In the genomic region with DNA sequence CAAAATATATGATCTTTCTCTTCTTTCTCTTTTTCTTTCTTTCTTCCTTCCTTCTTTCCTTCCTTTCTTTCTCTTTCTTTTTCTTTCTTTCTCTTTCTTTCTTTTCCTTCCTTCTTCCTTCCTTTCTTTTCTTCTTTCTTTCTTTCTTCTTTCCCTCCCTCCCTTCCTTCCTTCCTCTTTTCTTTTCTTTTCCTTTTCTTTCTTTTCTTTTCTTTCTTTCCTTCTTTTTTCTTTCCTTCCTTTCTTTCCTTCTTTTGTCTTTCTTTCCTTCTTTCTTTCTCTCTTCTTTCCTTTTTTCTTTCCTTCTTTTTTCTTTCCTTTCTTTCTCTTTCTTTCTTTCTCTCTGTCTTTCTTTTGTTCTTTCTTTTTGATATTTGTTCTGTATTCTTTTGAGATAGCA, we compare ENCODE assay signal across 36 cellular contexts.
"Had no signal": no experiment of that assay in that cellular context is flagged by ENCODE, and none has a peak within 500 bp of the region (broad histone marks: within the 10 kb centered on the region; RNA-seq: fewer than 3 reads in every experiment).

No MANE protein-coding gene starts in this region.

- H3K36me3 Mint-ChIP-seq: activated CD4-positive, alpha-beta memory T cell treated with anti-CD3 and anti-CD28 coated beads for 36 hours; activated CD8-positive, alpha-beta memory T cell treated with anti-CD3 and anti-CD28 coated beads, Interleukin-2, amount 10 ng/mL, durations not matched to agents 7 days and 5 days; activated naive CD8-positive, alpha-beta T cell had no signal

- DNase-seq: activated CD4-positive, alpha-beta memory T cell treated with anti-CD3 and anti-CD28 coated beads for 36 hours; activated CD4-positive, alpha-beta T cell treated with anti-CD3 and anti-CD28 coated beads for 36 hours; activated CD4-positive, alpha-beta T cell treated with anti-CD3 and anti-CD28 coated beads, Interleukin-2, amount 10 ng/mL, durations not matched to agents 24 days and 14 days; activated CD4-positive, CD25-positive, alpha-beta regulatory T cell; activated CD4-positive, CD25-positive, alpha-beta regulatory T cell treated with anti-CD3 and anti-CD28 coated beads, Interleukin-2, amount 50 U/mL, for 72 hours; activated CD8-positive, alpha-beta memory T cell treated with anti-CD3 and anti-CD28 coated beads, Interleukin-2, amount 10 ng/mL, durations not matched to agents 7 days and 5 days; activated CD8-positive, alpha-beta memory T cell treated with anti-CD3 and anti-CD28 coated beads, Interleukin-2, amount 50 U/mL, for 4 hours; activated CD8-positive, alpha-beta T cell treated with anti-CD3 and anti-CD28 coated beads, Interleukin-2, amount 10 ng/mL, durations not matched to agents 7 days and 5 days; activated effector memory CD4-positive, alpha-beta T cell treated with Interleukin-2 at 50 U/mL for 16 hours; activated gamma-delta T cell treated with Interleukin-2 at 50 U/mL for 16 hours; activated naive CD4-positive, alpha-beta T cell treated with anti-CD3 and anti-CD28 coated beads, Interleukin-2, amount 50 U/mL, for 16 hours; activated naive CD4-positive, alpha-beta T cell treated with Interleukin-2 at 50 U/mL for 16 hours; activated T-cell treated with anti-CD3 and anti-CD28 coated beads, Interleukin-2, amount 50 U/mL, for 24 hours; amniotic stem cell; anterior cingulate cortex; brain microvascular endothelial cell; dorsolateral prefrontal cortex; effector memory CD4-positive, alpha-beta T cell; endodermal cell; foreskin fibroblast; glutamatergic neuron; heart left ventricle; T-helper 1 cell; T-helper 17 cell; T1000; WERI-Rb-1 had no signal

- H3K27me3 ChIP-seq: brain microvascular endothelial cell, dorsolateral prefrontal cortex, heart left ventricle had no signal

- H3K27me3 Mint-ChIP-seq: activated CD4-positive, alpha-beta memory T cell treated with anti-CD3 and anti-CD28 coated beads for 36 hours; activated CD4-positive, alpha-beta T cell treated with anti-CD3 and anti-CD28 coated beads for 36 hours; activated CD4-positive, alpha-beta T cell treated with anti-CD3 and anti-CD28 coated beads, Interleukin-2, amount 10 ng/mL, durations not matched to agents 24 days and 14 days; activated CD8-positive, alpha-beta memory T cell treated with anti-CD3 and anti-CD28 coated beads, Interleukin-2, amount 10 ng/mL, durations not matched to agents 7 days and 5 days; activated naive CD8-positive, alpha-beta T cell; activated T-cell treated with anti-CD3 and anti-CD28 coated beads, Interleukin-2, amount 50 U/mL, for 24 hours; activated T-helper 17 cell treated with anti-CD3 and anti-CD28 coated beads, Interleukin-2, amount 50 U/mL, for 72 hours; central memory CD8-positive, alpha-beta T cell; dendritic cell treated with granulocyte-macrophage colony-stimulating factor and Interleukin-4, amounts not matched to agents 40 ng/mL and 50 ng/mL, for 4 days; T-helper 17 cell had no signal

- H3K9me3 Mint-ChIP-seq: endodermal cell had no signal

- H3K36me3 ChIP-seq: brain microvascular endothelial cell, heart left ventricle, WERI-Rb-1 had no signal

- ATAC-seq: activated CD4-positive, alpha-beta T cell treated with anti-CD3 and anti-CD28 coated beads for 36 hours; activated CD8-positive, alpha-beta memory T cell treated with anti-CD3 and anti-CD28 coated beads, Interleukin-2, amount 10 ng/mL, durations not matched to agents 7 days and 5 days; activated CD8-positive, alpha-beta T cell treated with anti-CD3 and anti-CD28 coated beads, Interleukin-2, amount 10 ng/mL, durations not matched to agents 7 days and 5 days; activated T-helper 17 cell treated with anti-CD3 and anti-CD28 coated beads, Interleukin-2, amount 50 U/mL, for 72 hours; esophagus mucosa; heart left ventricle; T-helper 17 cell had no signal

- H3K4me1 Mint-ChIP-seq: activated CD4-positive, alpha-beta T cell treated with anti-CD3 and anti-CD28 coated beads for 36 hours; activated CD4-positive, alpha-beta T cell treated with anti-CD3 and anti-CD28 coated beads, Interleukin-2, amount 10 ng/mL, durations not matched to agents 24 days and 14 days; activated CD8-positive, alpha-beta memory T cell treated with anti-CD3 and anti-CD28 coated beads, Interleukin-2, amount 10 ng/mL, durations not matched to agents 7 days and 5 days; activated T-helper 17 cell treated with anti-CD3 and anti-CD28 coated beads, Interleukin-2, amount 50 U/mL, for 72 hours; central memory CD8-positive, alpha-beta T cell; endodermal cell; T-helper 17 cell had no signal

- FAIRE-seq: astrocyte, bronchial epithelial cell, frontal cortex had no signal

- H3K4me3 Mint-ChIP-seq: activated CD4-positive, alpha-beta memory T cell treated with anti-CD3 and anti-CD28 coated beads for 36 hours; activated CD4-positive, alpha-beta T cell treated with anti-CD3 and anti-CD28 coated beads for 36 hours; activated CD4-positive, alpha-beta T cell treated with anti-CD3 and anti-CD28 coated beads, Interleukin-2, amount 10 ng/mL, durations not matched to agents 24 days and 14 days; activated CD8-positive, alpha-beta memory T cell treated with anti-CD3 and anti-CD28 coated beads, Interleukin-2, amount 10 ng/mL, durations not matched to agents 7 days and 5 days; activated CD8-positive, alpha-beta T cell treated with anti-CD3 and anti-CD28 coated beads, Interleukin-2, amount 10 ng/mL, durations not matched to agents 7 days and 5 days; activated naive CD8-positive, alpha-beta T cell; activated T-cell treated with anti-CD3 and anti-CD28 coated beads, Interleukin-2, amount 50 U/mL, for 24 hours; activated T-helper 17 cell treated with anti-CD3 and anti-CD28 coated beads, Interleukin-2, amount 50 U/mL, for 72 hours; central memory CD8-positive, alpha-beta T cell; dendritic cell treated with granulocyte-macrophage colony-stimulating factor and Interleukin-4, amounts not matched to agents 40 ng/mL and 50 ng/mL, for 4 days; endodermal cell; T-helper 17 cell; T-helper 2 cell treated with Interferon-gamma antibody and Interleukin-4, amounts not matched to agents 5 μg/mL and 100 μg/mL, for 36 hours had no signal

- H3K4me1 ChIP-seq: heart left ventricle had no signal

- H3K4me3 ChIP-seq: coronary artery, dorsolateral prefrontal cortex, heart left ventricle had no signal

- H3K9me3 ChIP-seq: heart left ventricle had no signal

- H3K27ac Mint-ChIP-seq: activated CD4-positive, alpha-beta memory T cell treated with anti-CD3 and anti-CD28 coated beads for 36 hours; activated CD4-positive, alpha-beta T cell treated with anti-CD3 and anti-CD28 coated beads for 36 hours; activated CD4-positive, alpha-beta T cell treated with anti-CD3 and anti-CD28 coated beads, Interleukin-2, amount 10 ng/mL, durations not matched to agents 24 days and 14 days; activated CD8-positive, alpha-beta memory T cell treated with anti-CD3 and anti-CD28 coated beads, Interleukin-2, amount 10 ng/mL, durations not matched to agents 7 days and 5 days; activated CD8-positive, alpha-beta T cell treated with anti-CD3 and anti-CD28 coated beads, Interleukin-2, amount 10 ng/mL, durations not matched to agents 7 days and 5 days; activated naive CD8-positive, alpha-beta T cell; activated T-cell treated with anti-CD3 and anti-CD28 coated beads, Interleukin-2, amount 50 U/mL, for 24 hours; activated T-helper 17 cell treated with anti-CD3 and anti-CD28 coated beads, Interleukin-2, amount 50 U/mL, for 72 hours; dendritic cell treated with granulocyte-macrophage colony-stimulating factor and Interleukin-4, amounts not matched to agents 40 ng/mL and 50 ng/mL, for 4 days; endodermal cell; T-helper 17 cell; T-helper 2 cell treated with Interferon-gamma antibody and Interleukin-4, amounts not matched to agents 5 μg/mL and 100 μg/mL, for 36 hours had no signal

- H3K27ac ChIP-seq: brain microvascular endothelial cell, coronary artery, dorsolateral prefrontal cortex, heart left ventricle, WERI-Rb-1 had no signal
